Comparison of ENCODE assay signal across 1 cellular context in genomic region chr1:89939693-89940438, GRCh38.
A peak's percentile ranks its signal among the peaks of the same experiment; 100 is the strongest.
TF ChIP-seq lines count a peak whose summit lies in the region.

No MANE protein-coding gene starts in this region.

TF ChIP-seq in WTC11, 78 proteins besides CTCF, POLR2A, EP300 and RAD21 (continued from another document):
- TF ChIP-seq PRDM15 (CRISPR knock-in tag; IDR thresholded peaks at IDR 0.05) (peak; percentile 93), PREB (CRISPR knock-in tag; IDR thresholded peaks at IDR 0.05; ENCODE audit: borderline replicate concordance) (no peak)
